9 cellular contexts compared by ENCODE assay signal in genomic region chr4:150948710-150949109, GRCh38.
"Had no signal": no experiment of that assay in that cellular context is flagged by ENCODE, and none has a peak within 500 bp of the region (broad histone marks: within the 10 kb centered on the region; RNA-seq: fewer than 3 reads in every experiment).

No MANE protein-coding gene starts in this region.

- H3K36me3 ChIP-seq: HAP-1 had no signal

- DNase-seq: GM23248, GOT3, H7, HFFc6, IMR-90, KBM-7 had no signal

- H3K4me3 ChIP-seq: GM23248, HAP-1 had no signal

- H3K9ac ChIP-seq: GM23248 had no signal

- H3K27ac ChIP-seq: GM23248 had no signal

- ATAC-seq: HCT116 had no signal

- H3K9me3 ChIP-seq: HAP-1 had no signal

- H2AFZ ChIP-seq: GM23248 had no signal

- FAIRE-seq: HTR-8/SVneo had no signal
